2 cellular contexts compared by ENCODE assay signal in the genomic region with DNA sequence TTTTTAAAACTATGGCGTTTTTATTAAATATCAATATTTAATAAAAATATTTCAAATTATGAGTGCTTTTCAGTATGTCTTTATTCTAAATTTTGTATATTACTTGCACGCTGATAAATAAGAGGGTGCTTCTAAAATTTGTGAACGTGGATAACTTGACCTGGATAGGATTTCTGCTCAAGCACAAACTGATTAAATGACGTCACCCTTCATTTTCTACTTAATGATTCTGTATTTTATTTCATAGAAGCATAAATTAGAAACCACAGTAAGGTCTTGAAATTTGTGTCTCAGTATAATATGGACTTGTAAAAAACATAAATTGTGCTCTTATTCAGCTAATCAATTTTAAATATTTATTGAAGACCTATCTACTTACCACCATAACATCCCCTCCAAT.
A peak's percentile ranks its signal among the peaks of the same experiment; 100 is the strongest.
TF ChIP-seq lines count a peak whose summit lies in the region.

No MANE protein-coding gene starts in this region.

TF ChIP-seq in HepG2, 621 proteins besides CTCF, POLR2A, EP300 and RAD21 (continued from another document):
- TF ChIP-seq, protein P1, sequence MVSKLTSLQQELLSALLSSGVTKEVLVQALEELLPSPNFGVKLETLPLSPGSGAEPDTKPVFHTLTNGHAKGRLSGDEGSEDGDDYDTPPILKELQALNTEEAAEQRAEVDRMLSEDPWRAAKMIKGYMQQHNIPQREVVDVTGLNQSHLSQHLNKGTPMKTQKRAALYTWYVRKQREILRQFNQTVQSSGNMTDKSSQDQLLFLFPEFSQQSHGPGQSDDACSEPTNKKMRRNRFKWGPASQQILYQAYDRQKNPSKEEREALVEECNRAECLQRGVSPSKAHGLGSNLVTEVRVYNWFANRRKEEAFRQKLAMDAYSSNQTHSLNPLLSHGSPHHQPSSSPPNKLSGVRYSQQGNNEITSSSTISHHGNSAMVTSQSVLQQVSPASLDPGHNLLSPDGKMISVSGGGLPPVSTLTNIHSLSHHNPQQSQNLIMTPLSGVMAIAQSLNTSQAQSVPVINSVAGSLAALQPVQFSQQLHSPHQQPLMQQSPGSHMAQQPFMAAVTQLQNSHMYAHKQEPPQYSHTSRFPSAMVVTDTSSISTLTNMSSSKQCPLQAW (CRISPR knock-in tag; IDR thresholded peaks at IDR 0.05), result no peak
- no peak for TF ChIP-seq ZNF589 (CRISPR knock-in tag; conservative IDR thresholded peaks at IDR 0.05)
- TF ChIP-seq HNRNPUL1 (IDR thresholded peaks at IDR 0.05; ENCODE audit: low read depth, low read length), result no peak
- no peak for TF ChIP-seq EED (CRISPR knock-in tag; IDR thresholded peaks at IDR 0.05)
- no peak for TF ChIP-seq SIX1 (CRISPR knock-in tag; IDR thresholded peaks at IDR 0.05; ENCODE audit: borderline replicate concordance)
- TF ChIP-seq ATF7 (IDR thresholded peaks at IDR 0.05), result peak; percentile 96
- no peak for TF ChIP-seq ATF7 (CRISPR knock-in tag; IDR thresholded peaks at IDR 0.05)
- TF ChIP-seq ZNF230 (CRISPR knock-in tag; IDR thresholded peaks at IDR 0.05), result no peak
- no peak for TF ChIP-seq ZNF878 (CRISPR knock-in tag; IDR thresholded peaks at IDR 0.05)
- peak; percentile 85 for TF ChIP-seq CREB1 (IDR thresholded peaks at IDR 0.05)
- no peak for TF ChIP-seq CREB1 (CRISPR knock-in tag; IDR thresholded peaks at IDR 0.05)
- TF ChIP-seq ZNF766 (CRISPR knock-in tag; IDR thresholded peaks at IDR 0.05; ENCODE audit: borderline replicate concordance), result no peak
TF ChIP-seq in HepG2: peak in this region for 2.

TF ChIP-seq in GM12878, 131 proteins besides CTCF, POLR2A, EP300 and RAD21 (continued from another document):
- TF ChIP-seq, protein P2, sequence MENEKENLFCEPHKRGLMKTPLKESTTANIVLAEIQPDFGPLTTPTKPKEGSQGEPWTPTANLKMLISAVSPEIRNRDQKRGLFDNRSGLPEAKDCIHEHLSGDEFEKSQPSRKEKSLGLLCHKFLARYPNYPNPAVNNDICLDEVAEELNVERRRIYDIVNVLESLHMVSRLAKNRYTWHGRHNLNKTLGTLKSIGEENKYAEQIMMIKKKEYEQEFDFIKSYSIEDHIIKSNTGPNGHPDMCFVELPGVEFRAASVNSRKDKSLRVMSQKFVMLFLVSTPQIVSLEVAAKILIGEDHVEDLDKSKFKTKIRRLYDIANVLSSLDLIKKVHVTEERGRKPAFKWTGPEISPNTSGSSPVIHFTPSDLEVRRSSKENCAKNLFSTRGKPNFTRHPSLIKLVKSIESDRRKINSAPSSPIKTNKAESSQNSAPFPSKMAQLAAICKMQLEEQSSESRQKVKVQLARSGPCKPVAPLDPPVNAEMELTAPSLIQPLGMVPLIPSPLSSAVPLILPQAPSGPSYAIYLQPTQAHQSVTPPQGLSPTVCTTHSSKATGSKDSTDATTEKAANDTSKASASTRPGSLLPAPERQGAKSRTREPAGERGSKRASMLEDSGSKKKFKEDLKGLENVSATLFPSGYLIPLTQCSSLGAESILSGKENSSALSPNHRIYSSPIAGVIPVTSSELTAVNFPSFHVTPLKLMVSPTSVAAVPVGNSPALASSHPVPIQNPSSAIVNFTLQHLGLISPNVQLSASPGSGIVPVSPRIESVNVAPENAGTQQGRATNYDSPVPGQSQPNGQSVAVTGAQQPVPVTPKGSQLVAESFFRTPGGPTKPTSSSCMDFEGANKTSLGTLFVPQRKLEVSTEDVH (IDR thresholded peaks at IDR 0.05; ENCODE audit: low read depth, partially characterized antibody), result no peak
- TF ChIP-seq ASH2L (IDR thresholded peaks at IDR 0.05; ENCODE audit: borderline replicate concordance, low read depth), result no peak
- peak; percentile 53; the same call in 1 of the 2 replicates for TF ChIP-seq ATF7 (IDR thresholded peaks at IDR 0.05; ENCODE audit: low read depth)
